ENCODE assay signal across 8 cellular contexts in genomic region chr6:111711476-111711875, GRCh38.
A peak's percentile ranks its signal among the peaks of the same experiment; 100 is the strongest.
DNase-seq lines count a peak whose midpoint lies in the region; ATAC-seq lines count a peak whose summit lies in the region.

No MANE protein-coding gene starts in this region.

- ATAC-seq in Right ventricle myocardium inferior (peak; percentile 78), GM18873 (IDR thresholded peaks at IDR 0.05; ENCODE audit: low FRiP score, unreplicated experiment) (no peak), HG03520 (IDR thresholded peaks at IDR 0.05; ENCODE audit: unreplicated experiment) (no peak), GM18511 (IDR thresholded peaks at IDR 0.05; ENCODE audit: unreplicated experiment) (no peak)

- H3K4me1 Mint-ChIP-seq in activated naive CD8-positive, alpha-beta T cell treated with anti-CD3 and anti-CD28 coated beads for 36 hours: peaks cover 60% of the 10 kb centered on the region

- no peaks in the 10 kb centered on the region for H3K27me3 Mint-ChIP-seq in activated naive CD8-positive, alpha-beta T cell treated with anti-CD3 and anti-CD28 coated beads for 36 hours

- no peak overlapping the region for H3K4me3 Mint-ChIP-seq in activated naive CD8-positive, alpha-beta T cell treated with anti-CD3 and anti-CD28 coated beads for 36 hours

- peaks cover 72% of the 10 kb centered on the region for H3K36me3 Mint-ChIP-seq in activated naive CD8-positive, alpha-beta T cell treated with anti-CD3 and anti-CD28 coated beads for 36 hours

- DNase-seq in Right ventricle myocardium inferior (ENCODE audit: missing footprints): no peak
- no peak for DNase-seq in cardiac septum (ENCODE audit: low spot score)
- DNase-seq in activated naive CD8-positive, alpha-beta T cell treated with anti-CD3 and anti-CD28 coated beads for 36 hours: no peak
- DNase-seq in lung microvascular endothelial cell (ENCODE audit: low read depth in 2 of 2): peak; percentile 8 to 16
- DNase-seq in stimulated activated naive CD4-positive, alpha-beta T cell (lab: John Stamatoyannopoulos, UW): no peak

- H3K9me3 Mint-ChIP-seq in activated naive CD8-positive, alpha-beta T cell treated with anti-CD3 and anti-CD28 coated beads for 36 hours: no peaks in the 10 kb centered on the region

- H3K27ac Mint-ChIP-seq in activated naive CD8-positive, alpha-beta T cell treated with anti-CD3 and anti-CD28 coated beads for 36 hours: peak overlapping the region; percentile 81

- intact Hi-C loops in Right ventricle myocardium inferior (cut with DNase I) (loop anchor here (1.0 to 5.0 kb wide), 2 partner anchors 71 to 162 kb away; partner anchors contain the start of gene FYN), cardiac septum (cut with DNase I) (loop anchor here (2.0 to 5.0 kb wide), 2 partner anchors 66 to 161 kb away; partner anchors contain the start of gene FYN)

Comparison
In these comparisons a context has a peak if more than half of its experiments do, and no peak if none do; other contexts are left out.
1. DNase-seq: peak in lung microvascular endothelial cell (2 of 2); none in Right ventricle myocardium inferior (single experiment), cardiac septum (single experiment), activated naive CD8-positive, alpha-beta T cell treated with anti-CD3 and anti-CD28 coated beads for 36 hours (single experiment) and stimulated activated naive CD4-positive, alpha-beta T cell (0 of 6).